In the genomic region with DNA sequence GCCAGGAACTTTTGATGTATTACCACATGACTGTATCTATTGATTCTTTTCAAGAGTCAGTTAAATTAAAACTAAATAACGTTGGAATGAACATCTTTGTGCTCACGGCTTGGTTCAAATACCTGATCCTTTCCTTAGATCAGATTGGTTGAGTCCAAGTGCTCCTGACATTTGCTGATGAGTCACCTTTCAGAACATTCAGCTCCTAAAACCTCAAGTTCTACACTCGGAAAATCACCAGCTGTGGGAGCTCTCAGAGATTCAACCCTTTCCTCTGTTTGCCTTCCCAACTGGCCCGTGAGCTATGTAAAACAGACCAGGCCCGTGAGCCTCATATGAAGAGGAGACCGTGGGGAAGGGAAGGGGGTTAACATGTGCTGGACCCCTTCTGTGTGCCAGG, we compare ENCODE assay signal across 23 cellular contexts.
A peak's percentile ranks its signal among the peaks of the same experiment; 100 is the strongest.
DNase-seq lines count a peak whose midpoint lies in the region; TF ChIP-seq lines count a peak whose summit lies in the region.
"Had no signal": no experiment of that assay in that cellular context is flagged by ENCODE, and none has a peak within 500 bp of the region (broad histone marks: within the 10 kb centered on the region; RNA-seq: fewer than 3 reads in every experiment).

No MANE protein-coding gene starts in this region.

- H3K9me3 Mint-ChIP-seq in osteocyte (ENCODE audit: unreplicated experiment) = no peaks in the 10 kb centered on the region

- no peak overlapping the region for H3K9ac ChIP-seq in BLaER1 treated with 17β-estradiol and CSF1 and Interleukin-3, amounts not matched to agents 10 nM and 100 nM
- H3K9ac ChIP-seq: parathyroid adenoma had no signal

- TF ChIP-seq CTCF in astrocyte of the spinal cord (IDR thresholded peaks at IDR 0.05; ENCODE audit: low read depth, low read length) (no peak), osteocyte (IDR thresholded peaks at IDR 0.05) (no peak)

- H4K20me1 ChIP-seq in BLaER1 treated with 17β-estradiol and CSF1 and Interleukin-3, amounts not matched to agents 10 nM and 100 nM = no peaks in the 10 kb centered on the region

- no peaks in the 10 kb centered on the region for H3K36me3 Mint-ChIP-seq in osteocyte (ENCODE audit: unreplicated experiment)

- H3K27me3 ChIP-seq in BLaER1 treated with 17β-estradiol and CSF1 and Interleukin-3, amounts not matched to agents 10 nM and 100 nM = no peaks in the 10 kb centered on the region
- H3K27me3 ChIP-seq: SJSA1, thyroid gland had no signal

- peak overlapping the region in 3 of 11 experiments; percentile 35 to 71 (median 71); a peak in 3 of 22 replicates for H3K27ac ChIP-seq in BLaER1 treated with 17β-estradiol and CSF1 and Interleukin-3, amounts not matched to agents 10 nM and 100 nM
- H3K27ac ChIP-seq: HL-60, parathyroid adenoma, SJSA1, skin epidermis, thyroid gland, WERI-Rb-1 had no signal

- in situ Hi-C loops in astrocyte of the spinal cord (cut with HindIII; ENCODE audit: low sequenced_read_pairs) = no loop called here

- H3K36me3 ChIP-seq in BLaER1 treated with 17β-estradiol and CSF1 and Interleukin-3, amounts not matched to agents 10 nM and 100 nM = no peaks in the 10 kb centered on the region
- H3K36me3 ChIP-seq: SJSA1, thyroid gland, WERI-Rb-1 had no signal

- peaks cover 42% of the 10 kb centered on the region for H3K4me1 Mint-ChIP-seq in osteocyte (ENCODE audit: unreplicated experiment)
- H3K4me1 Mint-ChIP-seq: B cell had no signal

- H3K27me3 Mint-ChIP-seq in osteocyte (ENCODE audit: unreplicated experiment) = no peaks in the 10 kb centered on the region

- peaks cover 0 to under 1% (median 0%) of the 10 kb centered on the region in 11 experiments; a peak in 1 of 22 replicates for H3K9me3 ChIP-seq in BLaER1 treated with 17β-estradiol and CSF1 and Interleukin-3, amounts not matched to agents 10 nM and 100 nM (replicated peaks in 1 of 11)
- H3K9me3 ChIP-seq: Caco-2, SJSA1, thyroid gland had no signal

- peak overlapping the region; percentile 14 for H3K27ac Mint-ChIP-seq in osteocyte (ENCODE audit: unreplicated experiment)
- H3K27ac Mint-ChIP-seq: B cell had no signal

- DNase-seq in HT1080 (ENCODE audit: low read depth) = peak; percentile 27
- peak; percentile 12 for DNase-seq in astrocyte of the spinal cord (ENCODE audit: low read depth, low spot score)
- no peak for DNase-seq in osteocyte (ENCODE audit: extremely low spot score, unreplicated experiment)
- no peak for DNase-seq in hypothalamus (lab: John Stamatoyannopoulos, UW)
- DNase-seq in NCI-H82 treated with DMSO at 0.1 percent for 48 hours (lab: John Stamatoyannopoulos, UW; ENCODE audit: unreplicated experiment) = no peak
- no peak for DNase-seq in NCI-H1694 (lab: John Stamatoyannopoulos, UW)
- DNase-seq: activated CD4-positive, alpha-beta T cell treated with anti-CD3 and anti-CD28 coated beads, Interleukin-2, amount 50 U/mL, for 4 hours; activated CD8-positive, alpha-beta memory T cell treated with anti-CD3 and anti-CD28 coated beads, Interleukin-2, amount 50 U/mL, for 48 hours; activated gamma-delta T cell; Caco-2; kidney glomerular epithelial cell; mammary epithelial cell; NCI-H1436 treated with DMSO at 0.1 percent for 48 hours; stimulated activated naive CD4-positive, alpha-beta T cell; T-helper 2 cell; thyroid gland; WERI-Rb-1 had no signal

- H3K4me3 ChIP-seq in BLaER1 treated with 17β-estradiol and CSF1 and Interleukin-3, amounts not matched to agents 10 nM and 100 nM = no peak overlapping the region
- H3K4me3 ChIP-seq in astrocyte of the spinal cord (ENCODE audit: low read depth, low read length) = no peak overlapping the region
- H3K4me3 ChIP-seq: SJSA1, skin epidermis, thyroid gland had no signal

- peaks cover 12 to 58% (median 47%) of the 10 kb centered on the region in 10 experiments for H3K4me1 ChIP-seq in BLaER1 treated with 17β-estradiol and CSF1 and Interleukin-3, amounts not matched to agents 10 nM and 100 nM
- H3K4me1 ChIP-seq: Caco-2, parathyroid adenoma, SJSA1 had no signal

- H3K4me2 ChIP-seq in BLaER1 treated with 17β-estradiol and CSF1 and Interleukin-3, amounts not matched to agents 10 nM and 100 nM = peak overlapping the region in 7 of 11 experiments; percentile 1 to 91 (median 85); a peak in 11 of 22 replicates

- no peak overlapping the region for H3K4me3 Mint-ChIP-seq in osteocyte (ENCODE audit: unreplicated experiment)
- H3K4me3 Mint-ChIP-seq: B cell had no signal

Comparison
In these comparisons a context has a peak if more than half of its experiments do, and no peak if none do; other contexts are left out.
1. DNase-seq: peak in HT1080 (single experiment) and astrocyte of the spinal cord (single experiment); none in osteocyte (single experiment), hypothalamus (0 of 51), NCI-H82 treated with DMSO at 0.1 percent for 48 hours (single experiment) and NCI-H1694 (single experiment).